26 cellular contexts compared by ENCODE assay signal in genomic region chr10:11397077-11397476, GRCh38.
"Had no signal": no experiment of that assay in that cellular context is flagged by ENCODE, and none has a peak within 500 bp of the region (broad histone marks: within the 10 kb centered on the region; RNA-seq: fewer than 3 reads in every experiment).

No MANE protein-coding gene starts in this region.

- H3K9me3 ChIP-seq: colonic mucosa, gastroesophageal sphincter, ovary, prostate gland, stomach, tibial artery, upper lobe of right lung had no signal

- ATAC-seq: activated naive CD4-positive, alpha-beta T cell treated with anti-CD3 and anti-CD28 coated beads, Interleukin-2, amount 50 U/mL, for 72 hours; activated T-cell treated with anti-CD3 and anti-CD28 coated beads, Interleukin-2, amount 50 U/mL, for 72 hours; stimulated activated naive B cell treated with anti-CD40 and anti-IgM and Interleukin-4, amounts not matched to agents 10 μg/mL and 1 μg/mL and 100 μg/mL, for 72 hours; upper lobe of right lung had no signal

- H3K36me3 ChIP-seq: colonic mucosa, gastroesophageal sphincter, ovary, prostate gland, stomach, tibial artery, upper lobe of right lung had no signal

- DNase-seq: activated CD4-positive, alpha-beta T cell treated with anti-CD3 and anti-CD28 coated beads for 4 hours; activated CD4-positive, alpha-beta T cell treated with anti-CD3 and anti-CD28 coated beads, Interleukin-2, amount 50 U/mL, for 4 hours; activated naive CD4-positive, alpha-beta T cell; activated T-cell treated with anti-CD3 and anti-CD28 coated beads for 4 hours; activated T-cell treated with anti-CD3 and anti-CD28 coated beads, Interleukin-2, amount 50 U/mL, for 72 hours; cerebellar nuclear complex; colonic mucosa; dorsolateral prefrontal cortex; effector memory CD4-positive, alpha-beta T cell; erythroblast; hippocampal formation; kidney; mesenchymal stem cell; nephron progenitor cell; ovary; retina; stimulated activated CD4-positive, alpha-beta T cell treated with anti-CD3 and anti-CD28 coated beads, Interleukin-15, amount 100 ng/mL, for 24 hours; stimulated activated CD4-positive, alpha-beta T cell treated with anti-CD3 and anti-CD28 coated beads, Interleukin-2, amount 100 ng/mL, for 24 hours; stimulated activated naive B cell treated with anti-CD40 and anti-IgM and Interleukin-4, amounts not matched to agents 10 μg/mL and 1 μg/mL and 100 μg/mL, for 72 hours; stomach; tibial artery; upper lobe of right lung had no signal

- H3K27me3 ChIP-seq: colonic mucosa, gastroesophageal sphincter, ovary, upper lobe of right lung had no signal

- H3K4me1 ChIP-seq: colonic mucosa, gastroesophageal sphincter, prostate gland, stomach, upper lobe of right lung had no signal

- H3K27me3 Mint-ChIP-seq: stimulated activated naive B cell treated with anti-CD40 and anti-IgM and Interleukin-4, amounts not matched to agents 10 μg/mL and 1 μg/mL and 100 μg/mL, for 72 hours had no signal

- H3K27ac ChIP-seq: colonic mucosa, dorsolateral prefrontal cortex, gastroesophageal sphincter, ovary, prostate gland, stomach, tibial artery, upper lobe of right lung, VCaP had no signal

- H3K27ac Mint-ChIP-seq: activated T-cell treated with anti-CD3 and anti-CD28 coated beads, Interleukin-2, amount 50 U/mL, for 72 hours; stimulated activated naive B cell treated with anti-CD40 and anti-IgM and Interleukin-4, amounts not matched to agents 10 μg/mL and 1 μg/mL and 100 μg/mL, for 72 hours had no signal

- H3K9me3 Mint-ChIP-seq: activated naive CD4-positive, alpha-beta T cell treated with anti-CD3 and anti-CD28 coated beads, Interleukin-2, amount 50 U/mL, for 72 hours; activated T-cell treated with anti-CD3 and anti-CD28 coated beads, Interleukin-2, amount 50 U/mL, for 72 hours; stimulated activated naive B cell treated with anti-CD40 and anti-IgM and Interleukin-4, amounts not matched to agents 10 μg/mL and 1 μg/mL and 100 μg/mL, for 72 hours had no signal

- H3K36me3 Mint-ChIP-seq: stimulated activated naive B cell treated with anti-CD40 and anti-IgM and Interleukin-4, amounts not matched to agents 10 μg/mL and 1 μg/mL and 100 μg/mL, for 72 hours had no signal

- H3K4me3 Mint-ChIP-seq: activated T-cell treated with anti-CD3 and anti-CD28 coated beads, Interleukin-2, amount 50 U/mL, for 72 hours; nephron progenitor cell; stimulated activated naive B cell treated with anti-CD40 and anti-IgM and Interleukin-4, amounts not matched to agents 10 μg/mL and 1 μg/mL and 100 μg/mL, for 72 hours had no signal

- H3K4me3 ChIP-seq: colonic mucosa, dorsolateral prefrontal cortex, gastroesophageal sphincter, ovary, prostate gland, stomach, tibial artery, upper lobe of right lung had no signal
